In the genomic region with DNA sequence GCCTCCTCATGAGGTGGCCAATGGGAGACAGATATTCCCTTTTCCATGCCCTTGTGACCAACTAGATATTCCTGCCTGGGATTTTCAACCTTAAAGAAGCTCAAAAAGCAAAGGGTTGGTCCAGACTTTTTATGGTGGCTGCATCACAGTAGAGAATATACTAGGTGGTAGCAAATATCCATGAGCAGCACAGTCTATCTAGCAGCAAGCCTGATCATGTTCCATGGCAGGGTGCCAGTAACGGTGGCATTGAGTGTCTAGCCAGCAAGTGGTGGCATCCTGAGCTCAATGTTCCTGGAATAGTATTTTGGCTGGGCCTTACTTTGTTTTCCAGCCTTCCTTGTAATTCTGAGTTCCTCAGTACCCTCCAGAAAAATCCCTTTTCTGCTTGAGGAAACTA, we compare ENCODE assay signal across 12 cellular contexts. TPM values are rescaled to one million over a fixed set of nuclear protein-coding genes. Genes with fewer than 3 reads are reported as not detected.
DNase-seq lines count a peak whose midpoint lies in the region; ATAC-seq and TF ChIP-seq lines count a peak whose summit lies in the region.
"Had no signal": no experiment of that assay in that cellular context is flagged by ENCODE, and none has a peak within 500 bp of the region (broad histone marks: within the 10 kb centered on the region; RNA-seq: fewer than 3 reads in every experiment).

No MANE protein-coding gene starts in this region.

- H3K27me3 ChIP-seq in adrenal gland = no peaks in the 10 kb centered on the region

- TF ChIP-seq CTCF in adrenal gland (IDR thresholded peaks at IDR 0.05) = no peak

- WGBS in adrenal gland, 4 donors = 22 to 44% (median 33%) methylated on average over 1 of the region's 1 CpG

- no peak for TF ChIP-seq POLR2A in adrenal gland (IDR thresholded peaks at IDR 0.05)

- H3K4me1 ChIP-seq in adrenal gland (replicated peaks in 1 of 2) = no peaks in the 10 kb centered on the region
- H3K4me1 ChIP-seq: Caco-2 had no signal

- no peak overlapping the region for H3K4me3 ChIP-seq in adrenal gland

- DNase-seq in GF-D8 (lab: John Stamatoyannopoulos, UW) = peak; percentile 0
- DNase-seq in NCI-H2107 (lab: John Stamatoyannopoulos, UW) = peak; percentile 43
- peak; percentile 64 to 89 (median 86) for DNase-seq in adrenal gland
- DNase-seq in midbrain (lab: John Stamatoyannopoulos, UW) = peak; percentile 6
- DNase-seq in iPS-NIHi7 (ENCODE audit: extremely low spot score) = no peak
- no peak for DNase-seq in NCI-H1048 (lab: John Stamatoyannopoulos, UW)
- DNase-seq: Caco-2; stimulated activated CD4-positive, alpha-beta T cell treated with anti-CD3 and anti-CD28 coated beads, Interleukin-4, amount 100 ng/mL, for 1 hour had no signal

- no peak overlapping the region for H3K27ac ChIP-seq in adrenal gland

- ATAC-seq in GM18502 (IDR thresholded peaks at IDR 0.05; ENCODE audit: poor library complexity, unreplicated experiment) = no peak
- no peak for ATAC-seq in HG03354 (IDR thresholded peaks at IDR 0.05; ENCODE audit: poor library complexity, severe bottlenecking, unreplicated experiment)

- no peaks in the 10 kb centered on the region for H3K9me3 ChIP-seq in adrenal gland (replicated peaks in 1 of 3)
- H3K9me3 ChIP-seq: Caco-2 had no signal

- no peaks in the 10 kb centered on the region for H3K36me3 ChIP-seq in adrenal gland (replicated peaks in 1 of 2)

- intact Hi-C loops in adrenal gland (cut with DNase I) = no loop called here

RNA-seq across cellular contexts. Expression of gene CDC25C, which starts 25.8 kb away (rescaled TPM):
- under 1 TPM in 4 of 8 donors, not detected in 4; 0.28 to 0.49 (median 0.31) TPM for total RNA-seq in adrenal gland
- polyA plus RNA-seq in adrenal gland = under 1 TPM; 0.24 to 0.57 (median 0.32) TPM

RNA-seq across cellular contexts. Expression of gene GFRA3, which starts 31.4 kb away (rescaled TPM):
- under 1 TPM in 7 of 8 donors, not detected in 1; 0.18 to 0.83 (median 0.36) TPM for total RNA-seq in adrenal gland
- polyA plus RNA-seq in adrenal gland = 1 to 10 TPM in 1 of 3 donors, under 1 TPM in 2; 0.26 to 1.8 (median 0.40) TPM
- total RNA-seq: OCI-LY7, osteocyte had no signal

RNA-seq across cellular contexts. Expression of gene FAM53C, which starts 32.3 kb away (rescaled TPM):
- total RNA-seq in adrenal gland = 100 to 1,000 TPM in 1 of 8 donors, 10 to 100 TPM in 7; 19.9 to 143 (median 29.6) TPM
- 10 to 100 TPM; 11.9 to 23.3 (median 15.9) TPM for polyA plus RNA-seq in adrenal gland

RNA-seq across cellular contexts. Expression of gene KDM3B, which starts 46.7 kb away (rescaled TPM):
- 10 to 100 TPM; 38.8 to 68.4 (median 53.5) TPM for total RNA-seq in adrenal gland
- 10 to 100 TPM; 23.2 to 35.2 (median 23.8) TPM for polyA plus RNA-seq in adrenal gland

Comparison
In these comparisons a context has a peak if more than half of its experiments do, and no peak if none do; other contexts are left out.
1. DNase-seq: peak in GF-D8 (single experiment), NCI-H2107 (single experiment), adrenal gland (7 of 7) and midbrain (single experiment); none in iPS-NIHi7 (single experiment) and NCI-H1048 (single experiment).